In the genomic region with DNA sequence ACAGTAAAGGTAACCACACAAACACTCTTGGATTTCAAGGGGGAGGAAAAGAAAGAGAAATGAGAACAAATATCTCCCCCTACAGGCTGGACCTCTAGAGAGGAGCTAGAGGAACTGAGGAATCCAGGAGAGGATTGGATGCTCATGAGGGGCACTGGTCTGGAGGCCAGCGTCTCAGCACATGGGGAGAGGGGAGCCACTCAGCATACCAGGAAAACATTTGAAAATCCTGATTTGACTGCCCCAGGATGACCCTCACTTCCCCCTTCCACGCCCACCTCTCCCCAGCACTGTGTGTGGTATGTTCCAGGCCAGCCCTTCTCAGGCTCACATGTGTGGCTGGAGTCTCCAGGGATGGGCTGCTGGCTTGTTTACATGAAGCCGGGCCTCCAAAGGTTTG, we compare ENCODE assay signal across 12 cellular contexts.
A peak's percentile ranks its signal among the peaks of the same experiment; 100 is the strongest.
DNase-seq lines count a peak whose midpoint lies in the region; ATAC-seq and TF ChIP-seq lines count a peak whose summit lies in the region.
"Had no signal": no experiment of that assay in that cellular context is flagged by ENCODE, and none has a peak within 500 bp of the region (broad histone marks: within the 10 kb centered on the region; RNA-seq: fewer than 3 reads in every experiment).

No MANE protein-coding gene starts in this region.

- H3K27me3 ChIP-seq in GM23248 (replicated peaks; ENCODE audit: insufficient read depth), result no peaks in the 10 kb centered on the region
- no peaks in the 10 kb centered on the region for H3K27me3 ChIP-seq in WERI-Rb-1 (ENCODE audit: insufficient read depth, low read depth, severe bottlenecking)

- WGBS in GM23248 (ENCODE audit: low coverage in 1 of 2, low lambda C conversion rate in 2 of 2, missing lambda C conversion rate in 2 of 2), 2 experiments, result 69 to 75% methylated on average over 3 of the region's 3 CpGs

- no peaks in the 10 kb centered on the region for H3K4me1 ChIP-seq in GM23248 (ENCODE audit: insufficient read depth)

- no peaks in the 10 kb centered on the region for H3K36me3 ChIP-seq in GM23248 (ENCODE audit: low read depth)
- H3K36me3 ChIP-seq in WERI-Rb-1, result no peaks in the 10 kb centered on the region
- H3K36me3 ChIP-seq: thoracic aorta had no signal

- no peaks in the 10 kb centered on the region for H3F3A ChIP-seq in GM23248 (ENCODE audit: insufficient read depth)

- H3K9me2 ChIP-seq in GM23248 (ENCODE audit: insufficient read depth), result no peaks in the 10 kb centered on the region

- H2AFZ ChIP-seq in GM23248, result no peak overlapping the region

- no peaks in the 10 kb centered on the region for H4K20me1 ChIP-seq in GM23248 (ENCODE audit: insufficient read depth)

- no peaks in the 10 kb centered on the region for H3K9me3 ChIP-seq in GM23248 (ENCODE audit: low read depth)
- H3K9me3 ChIP-seq in WERI-Rb-1 (ENCODE audit: severe bottlenecking), result no peaks in the 10 kb centered on the region
- H3K9me3 ChIP-seq: thoracic aorta had no signal

- DNase-seq in AML-193 (lab: John Stamatoyannopoulos, UW) (peak; percentile 19 to 20), GM23248 (peak; percentile 24), WERI-Rb-1 (no peak), iPS DF 4.7 (ENCODE audit: extremely low read depth, low spot score) (peak; percentile 38), T-helper 2 cell (no peak), ecto neural progenitor cell (ENCODE audit: low spot score) (no peak)
- DNase-seq: COR-L47; NCI-H1105; stimulated activated CD4-positive, alpha-beta T cell treated with anti-CD3 and anti-CD28 coated beads, Interleukin-4, amount 100 ng/mL, for 4 hours had no signal

- no peak overlapping the region for H3K4me3 ChIP-seq in GM23248
- no peak overlapping the region for H3K4me3 ChIP-seq in WERI-Rb-1 (ENCODE audit: low read depth, low read length)
- H3K4me3 ChIP-seq: thoracic aorta had no signal

- peak; percentile 54 for TF ChIP-seq CTCF in WERI-Rb-1 (IDR thresholded peaks at IDR 0.05; ENCODE audit: low read depth, low read length)

- H3K9ac ChIP-seq in GM23248, result no peak overlapping the region

- H3K79me2 ChIP-seq in GM23248 (ENCODE audit: insufficient read depth), result no peaks in the 10 kb centered on the region

- H3K4me2 ChIP-seq in GM23248 (ENCODE audit: unreplicated experiment), result no peak overlapping the region

- in situ Hi-C loops in GM23248 (cut with MboI), result no loop called here

- no peak for ATAC-seq in GM19463 (IDR thresholded peaks at IDR 0.05; ENCODE audit: unreplicated experiment)
- ATAC-seq in GM18519 (IDR thresholded peaks at IDR 0.05; ENCODE audit: low FRiP score, unreplicated experiment), result no peak

- H3K27ac ChIP-seq in GM23248 (no peak overlapping the region), WERI-Rb-1 (no peak overlapping the region)
- H3K27ac ChIP-seq: thoracic aorta had no signal

Comparison
In these comparisons a context has a peak if more than half of its experiments do, and no peak if none do; other contexts are left out.
1. DNase-seq: peak in AML-193 (2 of 2), GM23248 (single experiment) and iPS DF 4.7 (single experiment); none in WERI-Rb-1 (single experiment), T-helper 2 cell (0 of 5) and ecto neural progenitor cell (single experiment).